10 cellular contexts compared by ENCODE assay signal in the genomic region with DNA sequence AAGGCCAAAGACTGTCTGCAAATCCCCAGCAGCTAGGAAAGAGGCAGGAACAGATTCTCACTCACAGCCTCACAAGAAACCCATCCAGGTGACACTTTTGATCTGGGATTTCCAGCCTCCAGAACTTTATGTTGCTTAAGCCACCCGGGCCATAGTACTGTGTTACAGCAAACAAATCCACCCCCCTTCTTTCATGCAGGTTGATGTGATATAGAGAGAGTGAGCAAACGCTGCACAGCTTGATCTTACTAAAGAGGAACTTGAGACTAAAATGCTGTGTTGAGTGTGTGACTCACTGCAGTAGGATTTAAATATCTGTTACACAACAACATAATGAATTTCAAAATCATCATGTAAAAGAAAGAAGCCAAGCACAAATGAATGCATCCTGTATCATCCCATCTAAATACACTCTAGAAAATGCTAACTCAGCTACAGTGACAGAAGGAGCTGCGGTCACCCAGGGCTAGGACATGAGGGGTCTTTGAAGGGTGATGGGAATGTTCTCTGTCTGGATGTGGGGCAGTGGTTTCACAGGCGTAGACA. TPM values are rescaled to one million over a fixed set of nuclear protein-coding genes. Genes with fewer than 3 reads are reported as not detected.
A peak's percentile ranks its signal among the peaks of the same experiment; 100 is the strongest.
DNase-seq lines count a peak whose midpoint lies in the region; ATAC-seq, FAIRE-seq and TF ChIP-seq lines count a peak whose summit lies in the region.
"Had no signal": no experiment of that assay in that cellular context is flagged by ENCODE, and none has a peak within 500 bp of the region (broad histone marks: within the 10 kb centered on the region; RNA-seq: fewer than 3 reads in every experiment).

No MANE protein-coding gene starts in this region.

- ATAC-seq in HG03432 (IDR thresholded peaks at IDR 0.05; ENCODE audit: unreplicated experiment) (peak; percentile 42), left colon (peak; percentile 30), HG03280 (IDR thresholded peaks at IDR 0.05; ENCODE audit: unreplicated experiment) (no peak)

- H3K4me1 ChIP-seq in Caco-2, result no peaks in the 10 kb centered on the region

- no peaks in the 10 kb centered on the region for H3K36me3 ChIP-seq in Caco-2 (ENCODE audit: control insufficient read depth, insufficient read depth, low read length)

- H3K4me3 Mint-ChIP-seq in activated CD4-positive, alpha-beta memory T cell treated with anti-CD3 and anti-CD28 coated beads, Interleukin-2, amount 10 ng/mL, durations not matched to agents 7 days and 5 days, result no peak overlapping the region
- H3K4me3 Mint-ChIP-seq in Caco-2 (ENCODE audit: unreplicated experiment), result no peak overlapping the region

- peak overlapping the region; percentile 32 for H3K27ac Mint-ChIP-seq in activated CD4-positive, alpha-beta memory T cell treated with anti-CD3 and anti-CD28 coated beads, Interleukin-2, amount 10 ng/mL, durations not matched to agents 7 days and 5 days
- H3K27ac Mint-ChIP-seq in Caco-2 (ENCODE audit: unreplicated experiment), result no peak overlapping the region

- CTCF ChIA-PET in activated CD4-positive, alpha-beta memory T cell treated with anti-CD3 and anti-CD28 coated beads, Interleukin-2, amount 10 ng/mL, durations not matched to agents 7 days and 5 days (lab: Charles Lee), result interaction anchor here (1.1 kb wide), 1 partner anchor 62 kb away, joined by 3 read pairs; no protein-coding TSS in a partner anchor
- CTCF ChIA-PET in Caco-2 (lab: Charles Lee), result no interaction called here

- H3K36me3 Mint-ChIP-seq in activated CD4-positive, alpha-beta memory T cell treated with anti-CD3 and anti-CD28 coated beads, Interleukin-2, amount 10 ng/mL, durations not matched to agents 7 days and 5 days (ENCODE audit: low read depth), result peaks cover 70% of the 10 kb centered on the region
- H3K36me3 Mint-ChIP-seq in Caco-2 (ENCODE audit: insufficient read depth, unreplicated experiment), result no peaks in the 10 kb centered on the region

- no peak overlapping the region for H3K4me3 ChIP-seq in Caco-2 (ENCODE audit: low read depth, low read length)

- H3K9me3 ChIP-seq in Caco-2, result no peaks in the 10 kb centered on the region

- no TSS peak for BruUV-seq in Caco-2 (replicated peaks; lab: Mats Ljungman, UMichigan)

- intact Hi-C loops in left colon (cut with DNase I, micrococcal nuclease), result no loop called here
- intact Hi-C loops in Caco-2 (cut with micrococcal nuclease; ENCODE audit: unreplicated experiment), result no loop called here

- no peak for FAIRE-seq in RCC 7860 (lab: Jason Lieb, UNC)
- FAIRE-seq: A204.1, TTC549 had no signal

- H3K27me3 Mint-ChIP-seq in activated CD4-positive, alpha-beta memory T cell treated with anti-CD3 and anti-CD28 coated beads, Interleukin-2, amount 10 ng/mL, durations not matched to agents 7 days and 5 days, result no peaks in the 10 kb centered on the region
- H3K27me3 Mint-ChIP-seq in Caco-2 (ENCODE audit: insufficient read depth, unreplicated experiment), result no peaks in the 10 kb centered on the region

- peak; percentile 51 for DNase-seq in DMS53 (lab: John Stamatoyannopoulos, UW)
- no peak for DNase-seq in DMS53 treated with DMSO at 0.1 percent for 48 hours (lab: John Stamatoyannopoulos, UW; ENCODE audit: unreplicated experiment)
- DNase-seq in activated CD4-positive, alpha-beta memory T cell treated with anti-CD3 and anti-CD28 coated beads, Interleukin-2, amount 10 ng/mL, durations not matched to agents 7 days and 5 days, result no peak
- no peak for DNase-seq in left colon
- DNase-seq in Caco-2, result no peak
- no peak for DNase-seq in RCC 7860 (ENCODE audit: low spot score)

- peaks cover 92% of the 10 kb centered on the region for H3K4me1 Mint-ChIP-seq in activated CD4-positive, alpha-beta memory T cell treated with anti-CD3 and anti-CD28 coated beads, Interleukin-2, amount 10 ng/mL, durations not matched to agents 7 days and 5 days
- H3K4me1 Mint-ChIP-seq in Caco-2 (ENCODE audit: low read depth, unreplicated experiment), result no peaks in the 10 kb centered on the region

- no peak for TF ChIP-seq CTCF in Caco-2 (IDR thresholded peaks at IDR 0.05; ENCODE audit: insufficient read depth in 1 of 2, low read depth in 1 of 2, low read length in 1 of 2, severe bottlenecking in 1 of 2, unreplicated experiment in 1 of 2)

- H3K27me3 ChIP-seq in Caco-2 (replicated peaks; ENCODE audit: control insufficient read depth, insufficient read depth, low read length), result no peaks in the 10 kb centered on the region

- POLR2A ChIA-PET in activated CD4-positive, alpha-beta memory T cell treated with anti-CD3 and anti-CD28 coated beads, Interleukin-2, amount 10 ng/mL, durations not matched to agents 7 days and 5 days (lab: Charles Lee), result interaction anchor here (0.8 to 11.2 kb wide), 6 partner anchors 8 to 88 kb away, joined by 3 to 204 read pairs (median 4); a partner anchor contains a TSS
- POLR2A ChIA-PET in Caco-2 (lab: Charles Lee), result no interaction called here

- H3K9me3 Mint-ChIP-seq in activated CD4-positive, alpha-beta memory T cell treated with anti-CD3 and anti-CD28 coated beads, Interleukin-2, amount 10 ng/mL, durations not matched to agents 7 days and 5 days, result peaks cover 4% of the 10 kb centered on the region
- H3K9me3 Mint-ChIP-seq in Caco-2 (ENCODE audit: unreplicated experiment), result no peaks in the 10 kb centered on the region

RNA-seq across cellular contexts. Expression of a gene that starts 32.2 kb away (rescaled TPM):
- total RNA-seq in activated CD4-positive, alpha-beta memory T cell treated with anti-CD3 and anti-CD28 coated beads, Interleukin-2, amount 10 ng/mL, durations not matched to agents 7 days and 5 days, result 10 to 100 TPM; 35.6 TPM
- total RNA-seq in left colon (1 to 10 TPM; 4.6 to 6.7 TPM), Caco-2 (2022) (0.74 and 1.1 TPM in 2 replicates)

Comparison
In these comparisons a context has a peak if more than half of its experiments do, and no peak if none do; other contexts are left out.
1. RNA of a gene that starts 32.2 kb away (total RNA-seq): 35.6 TPM in activated CD4-positive, alpha-beta memory T cell treated with anti-CD3 and anti-CD28 coated beads, Interleukin-2, amount 10 ng/mL, durations not matched to agents 7 days and 5 days; 4.6 to 6.7 TPM in left colon and 0.74 to 1.1 TPM in Caco-2; every median in the first group is over 4 times any median in the second.